In the genomic region with DNA sequence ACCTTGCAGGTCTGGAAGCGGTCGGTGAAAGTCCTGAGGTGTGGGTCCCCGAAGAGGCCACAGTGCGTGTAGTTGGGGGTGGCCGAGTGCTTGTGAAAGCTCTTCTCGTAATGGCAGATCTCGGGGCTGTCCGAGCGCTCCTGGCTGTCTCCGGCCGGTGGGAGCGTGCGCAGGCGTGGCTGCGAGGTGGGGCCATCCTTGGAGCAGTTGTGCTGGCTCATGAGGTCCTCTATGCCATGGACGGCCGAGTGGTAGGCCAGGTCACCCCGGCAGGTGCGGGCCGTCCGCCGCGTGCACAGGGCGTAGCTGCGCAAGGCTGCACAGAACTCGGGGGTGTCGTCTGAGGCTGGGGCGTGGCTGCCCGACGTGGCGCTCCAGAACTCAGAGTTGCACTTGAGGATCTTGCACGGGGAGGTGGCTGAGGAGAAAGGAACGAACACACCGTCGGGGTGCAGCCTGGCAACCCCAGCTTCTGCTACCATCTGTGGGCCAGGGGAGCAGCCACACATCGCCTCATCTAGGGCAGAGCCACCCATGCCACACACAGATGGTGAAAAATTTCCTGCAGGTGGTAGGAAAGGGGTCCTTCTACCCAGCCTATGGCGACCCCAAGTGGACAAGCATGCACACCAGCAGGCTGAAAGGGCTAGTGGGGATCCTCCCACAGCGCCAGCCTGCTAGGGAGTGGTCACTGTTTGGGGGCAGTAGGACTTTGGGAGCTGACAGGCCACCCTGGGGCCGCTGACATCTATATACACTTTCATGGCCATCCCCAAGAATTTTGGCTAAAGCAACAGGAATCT, we compare ENCODE assay signal across 1 cellular context.
TF ChIP-seq lines count a peak whose summit lies in the region.

No MANE protein-coding gene starts in this region.

TF ChIP-seq in HEK293, 187 proteins besides CTCF, POLR2A, EP300 and RAD21 (continued from another document):
- TF ChIP-seq ZNF416 (tag by site-specific recombination; IDR thresholded peaks at IDR 0.05) = no peak
- TF ChIP-seq, protein P1, sequence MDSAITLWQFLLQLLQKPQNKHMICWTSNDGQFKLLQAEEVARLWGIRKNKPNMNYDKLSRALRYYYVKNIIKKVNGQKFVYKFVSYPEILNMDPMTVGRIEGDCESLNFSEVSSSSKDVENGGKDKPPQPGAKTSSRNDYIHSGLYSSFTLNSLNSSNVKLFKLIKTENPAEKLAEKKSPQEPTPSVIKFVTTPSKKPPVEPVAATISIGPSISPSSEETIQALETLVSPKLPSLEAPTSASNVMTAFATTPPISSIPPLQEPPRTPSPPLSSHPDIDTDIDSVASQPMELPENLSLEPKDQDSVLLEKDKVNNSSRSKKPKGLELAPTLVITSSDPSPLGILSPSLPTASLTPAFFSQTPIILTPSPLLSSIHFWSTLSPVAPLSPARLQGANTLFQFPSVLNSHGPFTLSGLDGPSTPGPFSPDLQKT (IDR thresholded peaks at IDR 0.05; ENCODE audit: borderline replicate concordance, low read depth, low read length) = no peak
